Comparison of ENCODE assay signal across 19 cellular contexts in genomic region chr2:44801289-44801675, GRCh38.
DNase-seq lines count a peak whose midpoint lies in the region; ATAC-seq, FAIRE-seq and TF ChIP-seq lines count a peak whose summit lies in the region.
"Had no signal": no experiment of that assay in that cellular context is flagged by ENCODE, and none has a peak within 500 bp of the region (broad histone marks: within the 10 kb centered on the region; RNA-seq: fewer than 3 reads in every experiment).

No MANE protein-coding gene starts in this region.

- DNase-seq in CD8-positive, alpha-beta T cell: no peak
- peak; percentile 77 for DNase-seq in H7
- no peak for DNase-seq in esophagus muscularis mucosa (ENCODE audit: extremely low spot score)
- DNase-seq in NCI-H128 (lab: John Stamatoyannopoulos, UW; ENCODE audit: unreplicated experiment): no peak
- no peak for DNase-seq in activated T-helper 1 cell treated with anti-CD3 and anti-CD28 coated beads, Interleukin-12 subunit alpha, Interleukin-12 subunit beta, Interleukin-2, Interleukin-4 antibody, amounts not matched to agents 30 ng/mL and 10 ng/mL and 1 ng/mL, durations not matched to agents 14 hours and 24 hours and 36 hours (ENCODE audit: low spot score)
- DNase-seq in urothelium cell line (ENCODE audit: low spot score): no peak
- DNase-seq: activated CD4-positive, alpha-beta T cell treated with anti-CD3 and anti-CD28 coated beads, Interleukin-2, amount 10 ng/mL, durations not matched to agents 24 days and 14 days; activated naive CD4-positive, alpha-beta T cell; DMS79 treated with DMSO at 0.1 percent for 48 hours; head of caudate nucleus; NCI-H1048; NCI-H2081; NCI-H510A; stimulated activated CD4-positive, alpha-beta T cell treated with anti-CD3 and anti-CD28 coated beads, Interleukin-12 subunit alpha, Interleukin-12 subunit beta, amount 100 ng/mL, for 4 hours had no signal

- TF ChIP-seq EP300 in esophagus muscularis mucosa (IDR thresholded peaks at IDR 0.05): no peak

- peak overlapping the region; percentile 33 for H3K4me3 ChIP-seq in CD8-positive, alpha-beta T cell (ENCODE audit: low read depth, low read length)
- H3K4me3 ChIP-seq in H7 (ENCODE audit: insufficient read depth, low read depth, low read length) (peak overlapping the region; percentile 46), esophagus muscularis mucosa (peak overlapping the region in 3 of 4 donors; percentile 22 to 36 (median 29)), neuron (ENCODE audit: low read length) (no peak overlapping the region)

- H3K27me3 ChIP-seq in CD8-positive, alpha-beta T cell (ENCODE audit: insufficient read depth, low read length): peaks cover 32% of the 10 kb centered on the region
- H3K27me3 ChIP-seq in H7 (ENCODE audit: control insufficient read depth, insufficient read depth, low read length) (peaks cover 27% of the 10 kb centered on the region; the same call in 1 of the 2 replicates), esophagus muscularis mucosa (peaks cover 0 to 97% (median 49%) of the 10 kb centered on the region in 4 donors), neuron (ENCODE audit: insufficient read depth, low read length) (peaks cover 91% of the 10 kb centered on the region)

- CTCF ChIA-PET in CD8-positive, alpha-beta T cell (lab: Charles Lee): no interaction called here

- no peaks in the 10 kb centered on the region for H3K9me3 ChIP-seq in CD8-positive, alpha-beta T cell (ENCODE audit: low read length)
- no peaks in the 10 kb centered on the region for H3K9me3 ChIP-seq in esophagus muscularis mucosa
- H3K9me3 ChIP-seq in neuron (ENCODE audit: low read length): peaks cover 5% of the 10 kb centered on the region
- H3K9me3 ChIP-seq: tibial nerve had no signal

- H2AFZ ChIP-seq in neuron (ENCODE audit: low read depth, low read length): peak overlapping the region; percentile 66

- H3K9me3 Mint-ChIP-seq in CD8-positive, alpha-beta T cell: no peaks in the 10 kb centered on the region
- H3K9me3 Mint-ChIP-seq in activated T-helper 1 cell treated with anti-CD3 and anti-CD28 coated beads, Interleukin-12 subunit alpha, Interleukin-12 subunit beta, Interleukin-2, Interleukin-4 antibody, amounts not matched to agents 30 ng/mL and 10 ng/mL and 1 ng/mL, durations not matched to agents 14 hours and 24 hours and 36 hours: no peaks in the 10 kb centered on the region
- H3K9me3 Mint-ChIP-seq: activated CD4-positive, alpha-beta T cell treated with anti-CD3 and anti-CD28 coated beads, Interleukin-2, amount 10 ng/mL, durations not matched to agents 24 days and 14 days had no signal

- no peak for TF ChIP-seq POLR2A in esophagus muscularis mucosa (IDR thresholded peaks at IDR 0.05; ENCODE audit: low read depth)

- H3K27ac ChIP-seq in CD8-positive, alpha-beta T cell (ENCODE audit: low read depth, low read length): no peak overlapping the region
- H3K27ac ChIP-seq in esophagus muscularis mucosa (replicated peaks in 1 of 4): no peak overlapping the region
- H3K27ac ChIP-seq: KMS-11, tibial nerve had no signal

- intact Hi-C loops in CD8-positive, alpha-beta T cell (cut with DNase I, micrococcal nuclease): no loop called here
- intact Hi-C loops in esophagus muscularis mucosa (cut with DNase I): no loop called here
- intact Hi-C loops in activated T-helper 1 cell treated with anti-CD3 and anti-CD28 coated beads, Interleukin-12 subunit alpha, Interleukin-12 subunit beta, Interleukin-2, Interleukin-4 antibody, amounts not matched to agents 30 ng/mL and 10 ng/mL and 1 ng/mL, durations not matched to agents 14 hours and 24 hours and 36 hours (cut with micrococcal nuclease): loop anchor here (2.0 to 10.0 kb wide), 3 partner anchors 130 to 371 kb away; no protein-coding TSS in a partner anchor

- H3K27me3 Mint-ChIP-seq in CD8-positive, alpha-beta T cell (ENCODE audit: low read depth): peaks cover 76% of the 10 kb centered on the region
- H3K27me3 Mint-ChIP-seq in activated T-helper 1 cell treated with anti-CD3 and anti-CD28 coated beads, Interleukin-12 subunit alpha, Interleukin-12 subunit beta, Interleukin-2, Interleukin-4 antibody, amounts not matched to agents 30 ng/mL and 10 ng/mL and 1 ng/mL, durations not matched to agents 14 hours and 24 hours and 36 hours (ENCODE audit: insufficient read depth): peaks cover 68% of the 10 kb centered on the region

- H3K4me3 Mint-ChIP-seq in CD8-positive, alpha-beta T cell: peak overlapping the region; percentile 58
- no peak overlapping the region for H3K4me3 Mint-ChIP-seq in activated T-helper 1 cell treated with anti-CD3 and anti-CD28 coated beads, Interleukin-12 subunit alpha, Interleukin-12 subunit beta, Interleukin-2, Interleukin-4 antibody, amounts not matched to agents 30 ng/mL and 10 ng/mL and 1 ng/mL, durations not matched to agents 14 hours and 24 hours and 36 hours

- ATAC-seq in CD8-positive, alpha-beta T cell: no peak
- no peak for ATAC-seq in HG03378 (IDR thresholded peaks at IDR 0.05; ENCODE audit: unreplicated experiment)

- WGBS in esophagus muscularis mucosa: 37% methylated on average over 16 of the region's 16 CpGs

- POLR2A ChIA-PET in CD8-positive, alpha-beta T cell (lab: Charles Lee): interaction anchor here (0.6 kb wide), 1 partner anchor 346 kb away, joined by 3 read pairs; no protein-coding TSS in a partner anchor

- peaks cover 20% of the 10 kb centered on the region for H3K4me1 ChIP-seq in CD8-positive, alpha-beta T cell (ENCODE audit: insufficient read depth, low read length)
- H3K4me1 ChIP-seq in esophagus muscularis mucosa (peaks cover 15 to 24% (median 22%) of the 10 kb centered on the region in 4 donors), neuron (ENCODE audit: insufficient read depth, low read length) (peaks cover 12% of the 10 kb centered on the region)

- no peaks in the 10 kb centered on the region for H3K36me3 Mint-ChIP-seq in CD8-positive, alpha-beta T cell
- no peaks in the 10 kb centered on the region for H3K36me3 Mint-ChIP-seq in activated T-helper 1 cell treated with anti-CD3 and anti-CD28 coated beads, Interleukin-12 subunit alpha, Interleukin-12 subunit beta, Interleukin-2, Interleukin-4 antibody, amounts not matched to agents 30 ng/mL and 10 ng/mL and 1 ng/mL, durations not matched to agents 14 hours and 24 hours and 36 hours (ENCODE audit: low read depth)

- no peak overlapping the region for H3K27ac Mint-ChIP-seq in CD8-positive, alpha-beta T cell
- H3K27ac Mint-ChIP-seq in activated T-helper 1 cell treated with anti-CD3 and anti-CD28 coated beads, Interleukin-12 subunit alpha, Interleukin-12 subunit beta, Interleukin-2, Interleukin-4 antibody, amounts not matched to agents 30 ng/mL and 10 ng/mL and 1 ng/mL, durations not matched to agents 14 hours and 24 hours and 36 hours: no peak overlapping the region
- H3K27ac Mint-ChIP-seq: activated CD4-positive, alpha-beta T cell treated with anti-CD3 and anti-CD28 coated beads, Interleukin-2, amount 10 ng/mL, durations not matched to agents 24 days and 14 days had no signal

- no peak for FAIRE-seq in urothelium cell line (lab: Jason Lieb, UNC)
- FAIRE-seq: keratinocyte had no signal

- no peak for TF ChIP-seq CTCF in CD8-positive, alpha-beta T cell (IDR thresholded peaks at IDR 0.05)
- no peak for TF ChIP-seq CTCF in esophagus muscularis mucosa (IDR thresholded peaks at IDR 0.05)

- H3K4me1 Mint-ChIP-seq in CD8-positive, alpha-beta T cell (ENCODE audit: low read depth): peaks cover 15% of the 10 kb centered on the region
- no peaks in the 10 kb centered on the region for H3K4me1 Mint-ChIP-seq in activated T-helper 1 cell treated with anti-CD3 and anti-CD28 coated beads, Interleukin-12 subunit alpha, Interleukin-12 subunit beta, Interleukin-2, Interleukin-4 antibody, amounts not matched to agents 30 ng/mL and 10 ng/mL and 1 ng/mL, durations not matched to agents 14 hours and 24 hours and 36 hours (ENCODE audit: low read depth)
- H3K4me1 Mint-ChIP-seq: activated CD4-positive, alpha-beta T cell treated with anti-CD3 and anti-CD28 coated beads, Interleukin-2, amount 10 ng/mL, durations not matched to agents 24 days and 14 days had no signal

- no peaks in the 10 kb centered on the region for H3K36me3 ChIP-seq in CD8-positive, alpha-beta T cell (ENCODE audit: insufficient read depth, low read length)
- no peaks in the 10 kb centered on the region for H3K36me3 ChIP-seq in H7 (replicated peaks; ENCODE audit: control insufficient read depth, insufficient read depth, low read length)
- H3K36me3 ChIP-seq in esophagus muscularis mucosa: no peaks in the 10 kb centered on the region
- no peaks in the 10 kb centered on the region for H3K36me3 ChIP-seq in neuron (ENCODE audit: insufficient read depth, low read length)
- H3K36me3 ChIP-seq: tibial nerve had no signal
